In genomic region chr15:66293085-66293418, GRCh38 we compare ENCODE assay signal across 8 cellular contexts. TPM values are rescaled to one million over a fixed set of nuclear protein-coding genes. Genes with fewer than 3 reads are reported as not detected.
DNase-seq lines count a peak whose midpoint lies in the region; ATAC-seq and TF ChIP-seq lines count a peak whose summit lies in the region.

No MANE protein-coding gene starts in this region.

- H3K27ac Mint-ChIP-seq in central memory CD8-positive, alpha-beta T cell (ENCODE audit: low read depth) = peak overlapping the region; percentile 98

- H3K9me3 ChIP-seq in HUES48 (ENCODE audit: control insufficient read depth, insufficient read depth, low read length) (no peaks in the 10 kb centered on the region), mononuclear cell (ENCODE audit: low read depth, low read length) (no peaks in the 10 kb centered on the region)

- intact Hi-C loops in posterior vena cava (cut with DNase I) = no loop called here

- peaks cover 13% of the 10 kb centered on the region for H3K36me3 Mint-ChIP-seq in central memory CD8-positive, alpha-beta T cell (ENCODE audit: insufficient read depth)

- no peaks in the 10 kb centered on the region for H3K9me3 Mint-ChIP-seq in central memory CD8-positive, alpha-beta T cell

- no peak for TF ChIP-seq CTCF in AG09309 (IDR thresholded peaks at IDR 0.05; ENCODE audit: control insufficient read depth, insufficient read depth, low read depth, low read length, missing control alignments)

- H3K36me3 ChIP-seq in HUES48 (ENCODE audit: control insufficient read depth, insufficient read depth, low read length) = no peaks in the 10 kb centered on the region

- DNase-seq in AG09309 (ENCODE audit: low read depth) = no peak
- DNase-seq in central memory CD8-positive, alpha-beta T cell (ENCODE audit: low spot score in 2 of 2) = no peak
- no peak for DNase-seq in UCSD-AML1 (lab: John Stamatoyannopoulos, UW; ENCODE audit: unreplicated experiment)
- DNase-seq in HK-2 (ENCODE audit: unreplicated experiment) = no peak
- DNase-seq in posterior vena cava (ENCODE audit: low spot score) = no peak
- no peak for DNase-seq in activated CD4-positive, CD25-positive, alpha-beta regulatory T cell (lab: John Stamatoyannopoulos, UW)

- H3K27me3 Mint-ChIP-seq in central memory CD8-positive, alpha-beta T cell = no peaks in the 10 kb centered on the region

- H3K9ac ChIP-seq in HUES48 (ENCODE audit: low read depth, low read length) = peak overlapping the region; percentile 71

- no peaks in the 10 kb centered on the region for H3K27me3 ChIP-seq in HUES48 (ENCODE audit: control insufficient read depth, insufficient read depth, low read length)
- H3K27me3 ChIP-seq in mononuclear cell (ENCODE audit: insufficient read depth, low read length) = no peaks in the 10 kb centered on the region

- H3K27ac ChIP-seq in HUES48 (ENCODE audit: low read depth, low read length) = peak overlapping the region; percentile 87

- H3K4me1 Mint-ChIP-seq in central memory CD8-positive, alpha-beta T cell = peaks cover 36% of the 10 kb centered on the region

- H3K4me3 Mint-ChIP-seq in central memory CD8-positive, alpha-beta T cell = peak overlapping the region; percentile 89

- H3K4me1 ChIP-seq in HUES48 (ENCODE audit: control insufficient read depth, insufficient read depth, low read length) = peaks cover 19% of the 10 kb centered on the region
- H3K4me1 ChIP-seq in mononuclear cell (ENCODE audit: insufficient read depth, low read length) = peaks cover 31% of the 10 kb centered on the region

- peak overlapping the region; percentile 66 for H3K4me3 ChIP-seq in AG09309 (ENCODE audit: control insufficient read depth, low read depth, low read length)
- peak overlapping the region; percentile 70 for H3K4me3 ChIP-seq in HUES48 (ENCODE audit: low read depth, low read length)
- peak overlapping the region; percentile 54 for H3K4me3 ChIP-seq in mononuclear cell (ENCODE audit: low read length)

- ATAC-seq in central memory CD8-positive, alpha-beta T cell (replicated peaks; ENCODE audit: extremely low read depth, poor library complexity, severe bottlenecking) = no peak

RNA-seq across cellular contexts. Expression of gene DIS3L, which starts 0.3 kb away (rescaled TPM):
- total RNA-seq in mononuclear cell (26.2 TPM), posterior vena cava (10 to 100 TPM; 24.3 to 25.3 TPM)

RNA-seq across cellular contexts. Expression of gene MEGF11, which starts 39.5 kb away (rescaled TPM):
- total RNA-seq in mononuclear cell = not detected
- under 1 TPM in 1 of 2 donors, not detected in 1; 0.05 TPM for total RNA-seq in posterior vena cava
